ENCODE assay signal across 12 cellular contexts in the genomic region with DNA sequence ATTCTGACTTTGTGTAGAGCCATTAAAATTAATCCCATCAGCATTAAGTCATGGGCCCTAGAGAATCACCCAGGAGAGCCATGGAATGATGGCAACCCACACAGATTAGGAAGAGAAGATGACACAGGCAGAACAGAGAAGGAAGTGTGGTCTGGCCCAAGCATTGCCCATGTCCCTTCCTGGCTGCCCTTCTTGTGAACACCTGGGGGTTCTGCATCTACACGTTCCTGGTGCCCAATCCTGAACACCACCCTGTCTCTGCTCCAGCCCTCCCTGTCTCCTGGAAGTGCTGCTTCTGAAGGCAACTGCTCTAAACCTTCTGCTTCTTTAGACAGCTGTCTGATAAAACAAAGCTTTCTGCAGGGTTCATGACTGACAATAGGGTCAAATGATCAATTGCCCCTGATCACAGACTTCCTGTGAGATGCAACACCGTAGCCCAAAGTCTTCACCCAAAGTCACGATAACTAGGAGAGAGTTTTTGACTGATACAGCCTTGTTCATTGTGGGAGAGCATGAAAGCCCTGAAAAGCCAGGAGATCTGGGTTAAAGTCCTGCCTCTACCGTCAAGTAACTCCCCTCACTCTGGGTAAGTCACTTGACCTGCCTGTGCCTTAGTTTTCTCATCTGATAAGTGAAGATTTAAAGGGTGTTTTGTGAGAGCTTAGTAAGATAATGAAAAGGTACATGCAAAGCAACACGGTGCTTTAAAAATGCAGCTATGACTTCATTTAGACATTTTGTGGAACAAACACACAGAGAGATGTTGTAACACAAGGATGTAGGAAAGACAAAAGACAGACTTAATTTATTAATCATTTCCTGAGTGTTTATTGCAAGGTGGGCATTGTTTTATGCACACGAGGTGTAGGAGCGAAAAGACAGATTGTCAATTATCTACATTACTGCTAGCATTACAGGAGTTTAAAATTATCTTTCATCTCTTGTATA.
DNase-seq lines count a peak whose midpoint lies in the region; FAIRE-seq and TF ChIP-seq lines count a peak whose summit lies in the region.
"Had no signal": no experiment of that assay in that cellular context is flagged by ENCODE, and none has a peak within 500 bp of the region (broad histone marks: within the 10 kb centered on the region; RNA-seq: fewer than 3 reads in every experiment).

No MANE protein-coding gene starts in this region.

- POLR2A ChIA-PET in activated CD4-positive, alpha-beta memory T cell treated with anti-CD3 and anti-CD28 coated beads for 36 hours (lab: Charles Lee): no interaction called here

- peaks cover 33% of the 10 kb centered on the region for H3K4me1 Mint-ChIP-seq in mesothelial cell of epicardium
- H3K4me1 Mint-ChIP-seq in activated CD4-positive, alpha-beta memory T cell treated with anti-CD3 and anti-CD28 coated beads for 36 hours (ENCODE audit: low read depth): peaks cover 11% of the 10 kb centered on the region

- no peaks in the 10 kb centered on the region for H3K36me3 Mint-ChIP-seq in mesothelial cell of epicardium
- no peaks in the 10 kb centered on the region for H3K36me3 Mint-ChIP-seq in activated CD4-positive, alpha-beta memory T cell treated with anti-CD3 and anti-CD28 coated beads for 36 hours

- TF ChIP-seq CTCF in colonic mucosa (IDR thresholded peaks at IDR 0.05) (no peak), mesothelial cell of epicardium (IDR thresholded peaks at IDR 0.05; ENCODE audit: unreplicated experiment) (no peak)

- CTCF ChIA-PET in activated CD4-positive, alpha-beta memory T cell treated with anti-CD3 and anti-CD28 coated beads for 36 hours (lab: Charles Lee): no interaction called here

- no peak for TF ChIP-seq POLR2A in GM12892 (IDR thresholded peaks at IDR 0.05; ENCODE audit: low read depth, low read length)

- H3K27me3 ChIP-seq in MG63: no peaks in the 10 kb centered on the region
- H3K27me3 ChIP-seq in colonic mucosa: no peaks in the 10 kb centered on the region
- H3K27me3 ChIP-seq: body of pancreas had no signal

- H3K4me3 Mint-ChIP-seq in mesothelial cell of epicardium: no peak overlapping the region
- no peak overlapping the region for H3K4me3 Mint-ChIP-seq in activated CD4-positive, alpha-beta memory T cell treated with anti-CD3 and anti-CD28 coated beads for 36 hours
- H3K4me3 Mint-ChIP-seq: activated T-cell treated with anti-CD3 and anti-CD28 coated beads, Interleukin-2, amount 50 U/mL, for 4 hours had no signal

- FAIRE-seq in GM12892 (lab: Jason Lieb, UNC): no peak

- H3K36me3 ChIP-seq in MG63 (no peaks in the 10 kb centered on the region), colonic mucosa (no peaks in the 10 kb centered on the region)

- intact Hi-C loops in colonic mucosa (cut with DNase I): no loop called here
- intact Hi-C loops in activated CD4-positive, alpha-beta memory T cell treated with anti-CD3 and anti-CD28 coated beads for 36 hours (cut with micrococcal nuclease): no loop called here

- H3K27ac ChIP-seq in colonic mucosa: peak overlapping the region; percentile 57

- no peaks in the 10 kb centered on the region for H3K9me3 ChIP-seq in MG63
- no peaks in the 10 kb centered on the region for H3K9me3 ChIP-seq in colonic mucosa
- H3K9me3 ChIP-seq: body of pancreas had no signal

- no peak overlapping the region for H3K9ac ChIP-seq in colonic mucosa (ENCODE audit: low read depth in 2 of 2, low read length in 2 of 2)

- in situ Hi-C loops in ACHN (cut with HindIII; ENCODE audit: low pct_ligation_motif_present, low pct_unique_long_range_greater_than_20kb, low sequenced_read_pairs): loop anchor here (25.0 kb wide), 1 partner anchor 299 kb away; the partner anchor contains the start of gene STXBP5

- peaks cover 5% of the 10 kb centered on the region for H3K9me3 Mint-ChIP-seq in mesothelial cell of epicardium
- H3K9me3 Mint-ChIP-seq in activated CD4-positive, alpha-beta memory T cell treated with anti-CD3 and anti-CD28 coated beads for 36 hours: no peaks in the 10 kb centered on the region
- H3K9me3 Mint-ChIP-seq: activated T-cell treated with anti-CD3 and anti-CD28 coated beads, Interleukin-2, amount 50 U/mL, for 4 hours had no signal

- H3K4me1 ChIP-seq in colonic mucosa: no peaks in the 10 kb centered on the region
- H3K4me1 ChIP-seq: body of pancreas had no signal

- no peaks in the 10 kb centered on the region for H3K27me3 Mint-ChIP-seq in mesothelial cell of epicardium (ENCODE audit: low read depth)
- peaks cover 7% of the 10 kb centered on the region for H3K27me3 Mint-ChIP-seq in activated CD4-positive, alpha-beta memory T cell treated with anti-CD3 and anti-CD28 coated beads for 36 hours

- DNase-seq in ACHN (peak; percentile 7), MG63 (no peak), colonic mucosa (no peak), mesothelial cell of epicardium (ENCODE audit: low spot score in 2 of 2, unreplicated experiment in 2 of 2) (no peak), GM12892 (ENCODE audit: insufficient read length) (no peak), COR-L47 (lab: John Stamatoyannopoulos, UW) (no peak), NCI-H526 treated with DMSO at 0.1 percent for 48 hours (lab: John Stamatoyannopoulos, UW) (no peak)
- no peak for DNase-seq in activated CD4-positive, alpha-beta memory T cell treated with anti-CD3 and anti-CD28 coated beads for 36 hours
- DNase-seq: activated T-cell treated with anti-CD3 and anti-CD28 coated beads, Interleukin-2, amount 50 U/mL, for 4 hours; AML-193; NCI-H1105 had no signal

- peak overlapping the region; percentile 70 for H3K27ac Mint-ChIP-seq in mesothelial cell of epicardium
- H3K27ac Mint-ChIP-seq in activated CD4-positive, alpha-beta memory T cell treated with anti-CD3 and anti-CD28 coated beads for 36 hours: no peak overlapping the region

- H3K4me3 ChIP-seq in MG63 (peak overlapping the region; percentile 33; the same call in 1 of the 2 replicates), colonic mucosa (no peak overlapping the region)
- H3K4me3 ChIP-seq: body of pancreas had no signal
